31 cellular contexts compared by ENCODE assay signal in the genomic region with DNA sequence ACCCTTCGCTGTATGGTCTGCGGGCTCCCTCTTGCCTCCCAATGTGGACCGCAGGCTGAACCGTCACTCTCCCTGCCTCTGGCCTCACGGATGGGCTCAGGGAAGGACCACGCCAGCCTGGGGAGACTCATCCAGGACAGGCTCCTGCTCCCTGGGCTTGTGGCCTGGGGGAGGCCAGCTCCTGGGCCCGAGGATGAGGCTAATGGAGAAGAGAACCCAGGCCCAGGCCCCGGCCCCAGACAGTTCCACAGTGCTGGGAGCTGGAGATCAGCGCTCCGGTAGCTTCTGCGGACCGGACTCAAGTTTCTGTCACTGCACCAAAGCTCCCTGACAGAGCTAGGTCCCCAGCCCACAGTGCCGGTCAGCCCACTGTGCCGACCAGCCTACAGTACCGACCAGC. TPM values are rescaled to one million over a fixed set of nuclear protein-coding genes. Genes with fewer than 3 reads are reported as not detected.
"Had no signal": no experiment of that assay in that cellular context is flagged by ENCODE, and none has a peak within 500 bp of the region (broad histone marks: within the 10 kb centered on the region; RNA-seq: fewer than 3 reads in every experiment).

No MANE protein-coding gene starts in this region.

- H3K9me3 ChIP-seq: SJCRH30 had no signal

- H3K9me3 Mint-ChIP-seq: activated CD4-positive, alpha-beta T cell treated with anti-CD3 and anti-CD28 coated beads, Interleukin-2, amount 10 ng/mL, durations not matched to agents 24 days and 14 days; activated CD8-positive, alpha-beta T cell treated with anti-CD3 and anti-CD28 coated beads for 36 hours; activated naive CD8-positive, alpha-beta T cell treated with anti-CD3 and anti-CD28 coated beads for 36 hours; activated T-cell treated with anti-CD3 and anti-CD28 coated beads, Interleukin-2, amount 50 U/mL, for 72 hours; activated T-helper 17 cell treated with anti-CD3 and anti-CD28 coated beads, Interleukin-2, amount 50 U/mL, for 72 hours had no signal

- H3K27ac ChIP-seq: brain microvascular endothelial cell, SJCRH30, SK-N-MC had no signal

- H3K27ac Mint-ChIP-seq: activated CD4-positive, alpha-beta T cell treated with anti-CD3 and anti-CD28 coated beads, Interleukin-2, amount 10 ng/mL, durations not matched to agents 24 days and 14 days; activated CD8-positive, alpha-beta T cell treated with anti-CD3 and anti-CD28 coated beads for 36 hours; activated naive CD8-positive, alpha-beta T cell treated with anti-CD3 and anti-CD28 coated beads for 36 hours; activated T-cell treated with anti-CD3 and anti-CD28 coated beads, Interleukin-2, amount 50 U/mL, for 72 hours; activated T-helper 17 cell treated with anti-CD3 and anti-CD28 coated beads, Interleukin-2, amount 50 U/mL, for 72 hours had no signal

- H3K4me3 ChIP-seq: SJCRH30, SK-N-MC had no signal

- ATAC-seq: activated CD8-positive, alpha-beta T cell treated with anti-CD3 and anti-CD28 coated beads for 36 hours; activated T-cell treated with anti-CD3 and anti-CD28 coated beads, Interleukin-2, amount 50 U/mL, for 72 hours; activated T-helper 17 cell treated with anti-CD3 and anti-CD28 coated beads, Interleukin-2, amount 50 U/mL, for 72 hours; Panc1 had no signal

- H3K4me1 Mint-ChIP-seq: activated CD4-positive, alpha-beta T cell treated with anti-CD3 and anti-CD28 coated beads, Interleukin-2, amount 10 ng/mL, durations not matched to agents 24 days and 14 days; activated naive CD8-positive, alpha-beta T cell treated with anti-CD3 and anti-CD28 coated beads for 36 hours; activated T-helper 17 cell treated with anti-CD3 and anti-CD28 coated beads, Interleukin-2, amount 50 U/mL, for 72 hours had no signal

- H3K4me3 Mint-ChIP-seq: activated CD4-positive, alpha-beta T cell treated with anti-CD3 and anti-CD28 coated beads, Interleukin-2, amount 10 ng/mL, durations not matched to agents 24 days and 14 days; activated CD8-positive, alpha-beta T cell treated with anti-CD3 and anti-CD28 coated beads for 36 hours; activated naive CD8-positive, alpha-beta T cell treated with anti-CD3 and anti-CD28 coated beads for 36 hours; activated T-cell treated with anti-CD3 and anti-CD28 coated beads, Interleukin-2, amount 50 U/mL, for 72 hours; activated T-helper 17 cell treated with anti-CD3 and anti-CD28 coated beads, Interleukin-2, amount 50 U/mL, for 72 hours had no signal

- H3K27me3 ChIP-seq: brain microvascular endothelial cell, SJCRH30 had no signal

- H3K36me3 ChIP-seq: brain microvascular endothelial cell, SJCRH30 had no signal

- DNase-seq: activated CD4-positive, alpha-beta T cell treated with anti-CD3 and anti-CD28 coated beads, Interleukin-2, amount 10 ng/mL, durations not matched to agents 24 days and 14 days; activated CD4-positive, alpha-beta T cell treated with anti-CD3 and anti-CD28 coated beads, Interleukin-2, amount 50 U/mL, for 4 hours; activated CD8-positive, alpha-beta T cell treated with anti-CD3 and anti-CD28 coated beads for 36 hours; activated effector memory CD4-positive, alpha-beta T cell treated with anti-CD3 and anti-CD28 coated beads, Interleukin-2, amount 50 U/mL, for 16 hours; activated naive CD4-positive, alpha-beta T cell; activated naive CD4-positive, alpha-beta T cell treated with anti-CD3 and anti-CD28 coated beads, Interleukin-2, amount 50 U/mL, for 16 hours; activated naive CD8-positive, alpha-beta T cell treated with anti-CD3 and anti-CD28 coated beads for 36 hours; activated T-cell treated with anti-CD3 and anti-CD28 coated beads, Interleukin-2, amount 50 U/mL, for 1 hour; activated T-cell treated with anti-CD3 and anti-CD28 coated beads, Interleukin-2, amount 50 U/mL, for 72 hours; amniotic stem cell; aorta; brain microvascular endothelial cell; central memory CD4-positive, alpha-beta T cell; MM.1S; MV-4-11; NCI-H1092; NCI-H146; NCI-H187; NCI-H2029 treated with DMSO at 0.1 percent for 48 hours; NCI-H345; NCI-H524 treated with DMSO at 0.1 percent for 48 hours; SHP77 had no signal

- H3K36me3 Mint-ChIP-seq: activated naive CD8-positive, alpha-beta T cell treated with anti-CD3 and anti-CD28 coated beads for 36 hours had no signal

RNA-seq across cellular contexts. Expression of gene TAS1R1, which starts 50.2 kb away (rescaled TPM):
- total RNA-seq: activated CD4-positive, alpha-beta T cell treated with anti-CD3 and anti-CD28 coated beads, Interleukin-2, amount 10 ng/mL, durations not matched to agents 24 days and 14 days; activated CD8-positive, alpha-beta memory T cell treated with anti-CD3 and anti-CD28 coated beads for 36 hours; activated CD8-positive, alpha-beta T cell treated with anti-CD3 and anti-CD28 coated beads for 36 hours; activated naive CD8-positive, alpha-beta T cell treated with anti-CD3 and anti-CD28 coated beads for 36 hours; activated T-cell treated with anti-CD3 and anti-CD28 coated beads, Interleukin-2, amount 50 U/mL, for 72 hours; activated T-helper 17 cell treated with anti-CD3 and anti-CD28 coated beads, Interleukin-2, amount 50 U/mL, for 72 hours; aorta; NCI-H460; RPMI7951; T-helper 1 cell treated with Interleukin-12 subunit alpha and Interleukin-12 subunit beta and Interleukin-4 antibody, amounts not matched to agents 30 ng/mL and 1 ng/mL, for 36 hours; T-helper 2 cell treated with Interferon-gamma antibody and Interleukin-4, amounts not matched to agents 100 ng/mL and 5 ng/mL, for 36 hours had no signal
